Comparison of ENCODE assay signal across 8 cellular contexts in the genomic region with DNA sequence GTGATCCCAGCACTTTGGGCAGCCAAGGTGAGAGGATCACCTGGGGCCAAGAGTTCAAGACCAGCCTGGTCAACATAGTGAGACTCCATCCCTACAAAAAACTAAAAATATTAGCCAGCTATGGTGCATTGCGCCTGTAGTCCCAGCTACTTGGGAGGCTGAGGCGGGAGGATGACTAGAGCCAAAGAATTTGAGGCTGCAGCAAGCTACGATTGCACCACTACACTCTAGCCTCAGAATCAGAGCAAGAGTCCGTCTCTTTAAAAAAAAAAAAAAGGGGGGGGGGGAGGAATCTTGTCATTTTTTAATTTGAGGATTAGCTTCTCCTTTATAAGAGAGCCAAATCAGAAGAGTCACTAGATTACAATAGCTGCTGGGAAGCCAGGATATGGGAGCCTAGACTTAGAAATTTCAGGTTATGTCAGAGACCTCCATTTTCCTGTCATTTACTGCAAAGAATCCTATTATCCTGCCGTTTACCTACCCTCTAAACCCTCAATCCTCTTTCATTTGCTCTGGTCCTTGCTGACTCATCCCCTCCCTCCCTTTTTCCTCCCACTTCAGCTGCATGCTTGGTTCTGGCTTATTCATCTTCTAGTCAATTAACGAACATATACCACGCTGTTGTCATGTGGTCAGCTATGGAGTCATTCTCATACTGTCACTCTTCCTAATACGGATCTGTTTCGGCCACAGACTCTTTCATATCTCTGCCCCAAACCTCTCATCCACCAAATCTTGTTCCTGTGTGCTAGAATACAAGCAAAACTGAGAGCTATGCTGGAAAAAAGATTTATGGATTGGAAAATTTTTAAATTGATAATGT.
DNase-seq lines count a peak whose midpoint lies in the region; ATAC-seq and TF ChIP-seq lines count a peak whose summit lies in the region.

No MANE protein-coding gene starts in this region.

- no peak overlapping the region for H2BK20ac ChIP-seq in H9 (ENCODE audit: low read depth, low read length, poor library complexity, severe bottlenecking)

- POLR2A ChIA-PET in activated B cell treated with CpG ODN at 0.5 μM for 24 hours (lab: Charles Lee), result interaction anchor here (0.6 kb wide), 1 partner anchor 126 kb away, joined by 3 read pairs; no protein-coding TSS in a partner anchor

- peak; percentile 54 for ATAC-seq in activated B cell treated with CpG ODN at 0.5 μM for 24 hours (ENCODE audit: low read depth)
- ATAC-seq in stimulated activated effector memory CD8-positive, alpha-beta T cell treated with anti-CD3 and anti-CD28 coated beads, Interleukin-12 subunit alpha, Interleukin-12 subunit beta, amount 100 ng/mL, for 72 hours, result peak; percentile 97

- no peaks in the 10 kb centered on the region for H3K79me2 ChIP-seq in H9 (ENCODE audit: insufficient read depth, low read length)

- peaks cover 3% of the 10 kb centered on the region for H3K79me1 ChIP-seq in H9 (ENCODE audit: insufficient read depth, low read depth, low read length, poor library complexity, severe bottlenecking)

- in situ Hi-C loops in KBM-7 (cut with MboI; ENCODE audit: low pct_unique_long_range_greater_than_20kb, low sequenced_read_pairs), result no loop called here

- H3K18ac ChIP-seq in H9 (ENCODE audit: insufficient read length, low read depth, low read length), result no peak overlapping the region

- intact Hi-C loops in activated B cell treated with CpG ODN at 0.5 μM for 24 hours (cut with micrococcal nuclease), result no loop called here

- peaks cover 7% of the 10 kb centered on the region; the same call in 1 of the 2 replicates for H3K4me1 ChIP-seq in H9 (ENCODE audit: insufficient read depth, low read length)

- H4K91ac ChIP-seq in H9 (ENCODE audit: insufficient read length, low read depth, low read length), result no peak overlapping the region

- H3K9me3 ChIP-seq in H9 (ENCODE audit: control insufficient read depth, low read depth, low read length), result no peaks in the 10 kb centered on the region

- H2AK5ac ChIP-seq in H9 (ENCODE audit: insufficient read length, low read length), result no peak overlapping the region

- no peaks in the 10 kb centered on the region for H3K23me2 ChIP-seq in H9 (ENCODE audit: insufficient read length, low read depth, low read length, poor library complexity, severe bottlenecking)

- H2BK12ac ChIP-seq in H9 (ENCODE audit: insufficient read length, low read depth, low read length), result peak overlapping the region; percentile 77

- H3K56ac ChIP-seq in H9 (ENCODE audit: insufficient read length, low read depth, low read length), result no peak overlapping the region

- no peaks in the 10 kb centered on the region for H3K27me3 Mint-ChIP-seq in H9 (ENCODE audit: low read depth)
- H3K27me3 Mint-ChIP-seq in activated B cell treated with CpG ODN at 0.5 μM for 24 hours, result no peaks in the 10 kb centered on the region

- H3K4me1 Mint-ChIP-seq in H9 (peaks cover 18 to 24% of the 10 kb centered on the region in 2 experiments), activated B cell treated with CpG ODN at 0.5 μM for 24 hours (peaks cover 14% of the 10 kb centered on the region)
- peaks cover 50% of the 10 kb centered on the region for H3K4me1 Mint-ChIP-seq in stimulated activated effector memory CD8-positive, alpha-beta T cell treated with anti-CD3 and anti-CD28 coated beads, Interleukin-12 subunit alpha, Interleukin-12 subunit beta, amount 100 ng/mL, for 72 hours

- no peak overlapping the region for H2BK15ac ChIP-seq in H9 (ENCODE audit: low read depth, low read length)

- H3T11ph ChIP-seq in H9 (ENCODE audit: low read length), result no peak overlapping the region

- DNase-seq in stimulated activated CD4-positive, alpha-beta T cell treated with anti-CD3 and anti-CD28 coated beads, Interleukin-12 subunit alpha, Interleukin-12 subunit beta, amount 100 ng/mL, for 48 hours (ENCODE audit: low read depth in 2 of 3, low spot score in 1 of 3), result peak; percentile 47 to 56 (median 48)
- DNase-seq in stimulated activated CD4-positive, alpha-beta T cell treated with anti-CD3 and anti-CD28 coated beads, Interleukin-12 subunit alpha, Interleukin-12 subunit beta, amount 100 ng/mL, for 4 hours, result no peak
- DNase-seq in H9 (peak; percentile 46), KBM-7 (peak; percentile 69), activated B cell treated with CpG ODN at 0.5 μM for 24 hours (no peak), foreskin melanocyte (peak; percentile 97), mesenteric fat pad (ENCODE audit: low spot score) (no peak)
- peak; percentile 12 to 81 for DNase-seq in stimulated activated effector memory CD8-positive, alpha-beta T cell treated with anti-CD3 and anti-CD28 coated beads, Interleukin-12 subunit alpha, Interleukin-12 subunit beta, amount 100 ng/mL, for 72 hours (ENCODE audit: low spot score in 2 of 2)

- H3K36me3 Mint-ChIP-seq in H9 (ENCODE audit: insufficient read depth in 1 of 3, low read depth in 3 of 3), result peaks cover 0 to 5% (median 0%) of the 10 kb centered on the region in 3 experiments; a peak in 1 of 7 replicates
- peaks cover 34% of the 10 kb centered on the region for H3K36me3 Mint-ChIP-seq in activated B cell treated with CpG ODN at 0.5 μM for 24 hours (ENCODE audit: low read depth)
- peaks cover 23% of the 10 kb centered on the region for H3K36me3 Mint-ChIP-seq in stimulated activated effector memory CD8-positive, alpha-beta T cell treated with anti-CD3 and anti-CD28 coated beads, Interleukin-12 subunit alpha, Interleukin-12 subunit beta, amount 100 ng/mL, for 72 hours

- H3K4me3 Mint-ChIP-seq in H9, result no peak overlapping the region
- no peak overlapping the region for H3K4me3 Mint-ChIP-seq in activated B cell treated with CpG ODN at 0.5 μM for 24 hours
- H3K4me3 Mint-ChIP-seq in stimulated activated effector memory CD8-positive, alpha-beta T cell treated with anti-CD3 and anti-CD28 coated beads, Interleukin-12 subunit alpha, Interleukin-12 subunit beta, amount 100 ng/mL, for 72 hours, result peak overlapping the region; percentile 7

- peak overlapping the region; percentile 46 to 92 (median 63) for H3K27ac Mint-ChIP-seq in H9
- no peak overlapping the region for H3K27ac Mint-ChIP-seq in activated B cell treated with CpG ODN at 0.5 μM for 24 hours
- peak overlapping the region; percentile 70 for H3K27ac Mint-ChIP-seq in stimulated activated effector memory CD8-positive, alpha-beta T cell treated with anti-CD3 and anti-CD28 coated beads, Interleukin-12 subunit alpha, Interleukin-12 subunit beta, amount 100 ng/mL, for 72 hours

- no peaks in the 10 kb centered on the region for H3K27me3 ChIP-seq in H9 (ENCODE audit: insufficient read depth, low read length)

- H3K9ac ChIP-seq in H9 (ENCODE audit: extremely low read depth, insufficient read length, low read length), result no peak overlapping the region

- TF ChIP-seq CTCF in H9 (conservative IDR thresholded peaks at IDR 0.05) (no peak), activated B cell treated with CpG ODN at 0.5 μM for 24 hours (IDR thresholded peaks at IDR 0.05) (no peak)

- no peak overlapping the region for H2BK5ac ChIP-seq in H9 (ENCODE audit: insufficient read length, low read length)

- no peaks in the 10 kb centered on the region for H4K20me1 ChIP-seq in H9 (ENCODE audit: control insufficient read depth, insufficient read depth, insufficient read length)

- H3K14ac ChIP-seq in H9 (ENCODE audit: insufficient read depth, low read length), result no peak overlapping the region

- H4K5ac ChIP-seq in H9 (ENCODE audit: insufficient read length, low read depth, low read length), result no peak overlapping the region

- WGBS in H9 (ENCODE audit: extremely low coverage, insufficient read length, low lambda C conversion rate), result no CpG with 5 or more reads among the region's 9 CpGs

- H4K8ac ChIP-seq in H9 (replicated peaks; ENCODE audit: insufficient read length, low read depth, low read length), result no peak overlapping the region

- H3K9me3 Mint-ChIP-seq in H9, result no peaks in the 10 kb centered on the region
- H3K9me3 Mint-ChIP-seq in activated B cell treated with CpG ODN at 0.5 μM for 24 hours, result peaks cover 4% of the 10 kb centered on the region
- H3K9me3 Mint-ChIP-seq in stimulated activated effector memory CD8-positive, alpha-beta T cell treated with anti-CD3 and anti-CD28 coated beads, Interleukin-12 subunit alpha, Interleukin-12 subunit beta, amount 100 ng/mL, for 72 hours, result peaks cover 2% of the 10 kb centered on the region

- no peak overlapping the region for H2BK120ac ChIP-seq in H9 (ENCODE audit: low read depth, low read length, poor library complexity, severe bottlenecking)

- CTCF ChIA-PET in activated B cell treated with CpG ODN at 0.5 μM for 24 hours (lab: Charles Lee), result interaction anchor here (0.6 kb wide), 1 partner anchor 288 kb away, joined by 3 read pairs; no protein-coding TSS in a partner anchor

- H3K23ac ChIP-seq in H9 (ENCODE audit: insufficient read length, low read depth, low read length), result no peak overlapping the region

- no peak overlapping the region for H3K4me2 ChIP-seq in H9 (ENCODE audit: insufficient read depth, insufficient read length, low read length)

- H3K4ac ChIP-seq in H9 (ENCODE audit: low read depth, low read length), result no peak overlapping the region

- H2AFZ ChIP-seq in H9 (ENCODE audit: low read length), result no peak overlapping the region

- peak overlapping the region; percentile 55 for H3K27ac ChIP-seq in H9 (ENCODE audit: insufficient read length, low read depth, low read length)

Comparison
In these comparisons a context has a peak if more than half of its experiments do, and no peak if none do; other contexts are left out.
1. DNase-seq: peak in stimulated activated CD4-positive, alpha-beta T cell treated with anti-CD3 and anti-CD28 coated beads, Interleukin-12 subunit alpha, Interleukin-12 subunit beta, amount 100 ng/mL, for 48 hours (3 of 3), H9 (single experiment), KBM-7 (single experiment), foreskin melanocyte (single experiment) and stimulated activated effector memory CD8-positive, alpha-beta T cell treated with anti-CD3 and anti-CD28 coated beads, Interleukin-12 subunit alpha, Interleukin-12 subunit beta, amount 100 ng/mL, for 72 hours (2 of 2); none in stimulated activated CD4-positive, alpha-beta T cell treated with anti-CD3 and anti-CD28 coated beads, Interleukin-12 subunit alpha, Interleukin-12 subunit beta, amount 100 ng/mL, for 4 hours (single experiment), activated B cell treated with CpG ODN at 0.5 μM for 24 hours (single experiment) and mesenteric fat pad (single experiment).